ENCODE assay signal across 9 cellular contexts in the genomic region with DNA sequence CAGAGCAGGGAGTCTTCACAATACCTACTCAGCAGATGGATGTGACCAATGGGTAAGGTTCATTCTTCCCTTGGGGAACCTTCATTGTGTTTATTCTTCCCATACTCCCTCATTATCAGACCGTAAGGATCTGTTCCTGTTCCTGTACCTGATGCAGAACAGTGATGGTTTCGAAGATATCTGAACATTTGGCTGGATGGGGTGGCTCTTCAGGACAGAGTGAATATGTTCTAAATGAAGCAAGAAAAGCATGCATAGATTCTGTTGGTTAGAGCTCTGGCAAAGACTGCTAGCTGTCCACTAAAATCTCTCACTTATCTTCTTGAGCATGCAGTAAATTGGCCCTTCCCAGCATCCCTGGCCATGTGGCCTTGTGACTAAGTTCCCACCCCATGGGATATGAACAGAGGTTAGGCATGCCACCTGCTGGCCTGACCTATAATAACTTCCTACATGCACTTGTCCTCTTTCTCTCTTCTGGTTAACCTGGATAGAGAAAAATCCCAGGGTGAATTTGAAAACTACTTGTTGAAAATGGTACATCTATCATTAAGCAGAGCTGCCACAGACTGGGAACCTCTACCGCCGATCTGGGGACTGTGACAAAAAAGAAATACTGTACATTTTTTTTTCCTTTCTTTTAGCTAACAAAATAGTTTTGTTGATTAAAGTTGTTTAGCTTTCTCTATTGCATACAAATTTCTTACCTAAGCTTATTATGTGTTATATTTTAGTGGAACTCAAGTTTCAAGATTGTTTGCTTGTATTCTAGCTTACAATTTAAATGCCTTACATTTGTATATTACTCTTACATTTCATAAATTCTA.
DNase-seq lines count a peak whose midpoint lies in the region; ATAC-seq and TF ChIP-seq lines count a peak whose summit lies in the region.
"Had no signal": no experiment of that assay in that cellular context is flagged by ENCODE, and none has a peak within 500 bp of the region (broad histone marks: within the 10 kb centered on the region; RNA-seq: fewer than 3 reads in every experiment).

No MANE protein-coding gene starts in this region.

- no peaks in the 10 kb centered on the region for H3K4me1 ChIP-seq in trophoblast cell (ENCODE audit: control insufficient read depth in 1 of 2, insufficient read depth in 2 of 2, low read length in 2 of 2)

- no peak overlapping the region for H3K23ac ChIP-seq in trophoblast cell (ENCODE audit: low read length)

- no peaks in the 10 kb centered on the region for H3K27me3 ChIP-seq in HL-60 (ENCODE audit: insufficient read depth, poor library complexity, severe bottlenecking)
- no peaks in the 10 kb centered on the region for H3K27me3 ChIP-seq in trophoblast cell (ENCODE audit: insufficient read depth, low read length)

- H2AK5ac ChIP-seq in trophoblast cell (ENCODE audit: low read length): no peak overlapping the region

- no peaks in the 10 kb centered on the region for H3K79me2 ChIP-seq in trophoblast cell (ENCODE audit: control insufficient read depth, insufficient read depth, low read length, poor library complexity)

- no peak overlapping the region for H3K18ac ChIP-seq in trophoblast cell (ENCODE audit: low read length)

- no CpG with 5 or more reads among the region's 4 CpGs for WGBS in trophoblast cell (ENCODE audit: extremely low coverage, insufficient coverage, insufficient read length)

- no peak overlapping the region for H2BK120ac ChIP-seq in trophoblast cell (ENCODE audit: insufficient read depth, low read length, poor library complexity)

- no peak overlapping the region for H3K14ac ChIP-seq in trophoblast cell (ENCODE audit: low read length)

- H4K8ac ChIP-seq in trophoblast cell (ENCODE audit: low read depth, low read length): no peak overlapping the region

- peak; percentile 99 for ATAC-seq in GM21360 (IDR thresholded peaks at IDR 0.05; ENCODE audit: unreplicated experiment)

- H3K9ac ChIP-seq in trophoblast cell (ENCODE audit: low read length): no peak overlapping the region

- H3K27me3 Mint-ChIP-seq in activated T-helper 1 cell treated with anti-CD3 and anti-CD28 coated beads, Interleukin-12 subunit alpha, Interleukin-12 subunit beta, Interleukin-2, Interleukin-4 antibody, amounts not matched to agents 30 ng/mL and 10 ng/mL and 1 ng/mL, durations not matched to agents 14 hours and 24 hours and 36 hours (ENCODE audit: insufficient read depth): peaks cover 7% of the 10 kb centered on the region
- H3K27me3 Mint-ChIP-seq: dendritic cell treated with granulocyte-macrophage colony-stimulating factor and Interleukin-4, amounts not matched to agents 40 ng/mL and 50 ng/mL, for 4 days had no signal

- no peak overlapping the region for H4K12ac ChIP-seq in trophoblast cell (ENCODE audit: low read depth, low read length)

- no peak overlapping the region for H2BK5ac ChIP-seq in trophoblast cell (ENCODE audit: low read depth, low read length, poor library complexity)

- H3K9me3 Mint-ChIP-seq in activated T-helper 1 cell treated with anti-CD3 and anti-CD28 coated beads, Interleukin-12 subunit alpha, Interleukin-12 subunit beta, Interleukin-2, Interleukin-4 antibody, amounts not matched to agents 30 ng/mL and 10 ng/mL and 1 ng/mL, durations not matched to agents 14 hours and 24 hours and 36 hours: no peaks in the 10 kb centered on the region
- H3K9me3 Mint-ChIP-seq: dendritic cell treated with granulocyte-macrophage colony-stimulating factor and Interleukin-4, amounts not matched to agents 40 ng/mL and 50 ng/mL, for 4 days had no signal

- intact Hi-C loops in activated T-helper 1 cell treated with anti-CD3 and anti-CD28 coated beads, Interleukin-12 subunit alpha, Interleukin-12 subunit beta, Interleukin-2, Interleukin-4 antibody, amounts not matched to agents 30 ng/mL and 10 ng/mL and 1 ng/mL, durations not matched to agents 14 hours and 24 hours and 36 hours (cut with micrococcal nuclease): loop anchor here (1.0 to 10.0 kb wide), 6 partner anchors 311 to 1736 kb away; no protein-coding TSS in a partner anchor

- H3K27ac Mint-ChIP-seq in activated T-helper 1 cell treated with anti-CD3 and anti-CD28 coated beads, Interleukin-12 subunit alpha, Interleukin-12 subunit beta, Interleukin-2, Interleukin-4 antibody, amounts not matched to agents 30 ng/mL and 10 ng/mL and 1 ng/mL, durations not matched to agents 14 hours and 24 hours and 36 hours: no peak overlapping the region
- H3K27ac Mint-ChIP-seq: dendritic cell treated with granulocyte-macrophage colony-stimulating factor and Interleukin-4, amounts not matched to agents 40 ng/mL and 50 ng/mL, for 4 days had no signal

- no peak overlapping the region for H3K4me2 ChIP-seq in trophoblast cell (ENCODE audit: low read length)

- no peak overlapping the region for H4K91ac ChIP-seq in trophoblast cell (ENCODE audit: low read depth, low read length)

- H3K4me3 ChIP-seq in HL-60 (replicated peaks; ENCODE audit: insufficient read depth, low read length): no peak overlapping the region
- no peak overlapping the region for H3K4me3 ChIP-seq in trophoblast cell (ENCODE audit: low read depth, low read length)

- H3K4me1 Mint-ChIP-seq in activated T-helper 1 cell treated with anti-CD3 and anti-CD28 coated beads, Interleukin-12 subunit alpha, Interleukin-12 subunit beta, Interleukin-2, Interleukin-4 antibody, amounts not matched to agents 30 ng/mL and 10 ng/mL and 1 ng/mL, durations not matched to agents 14 hours and 24 hours and 36 hours (ENCODE audit: low read depth): no peaks in the 10 kb centered on the region

- H2AFZ ChIP-seq in trophoblast cell (ENCODE audit: insufficient read depth, low read length, poor library complexity): no peak overlapping the region

- H3K27ac ChIP-seq in HL-60 (replicated peaks) (no peak overlapping the region), trophoblast cell (ENCODE audit: low read depth, low read length) (no peak overlapping the region)

- H3K79me1 ChIP-seq in trophoblast cell (ENCODE audit: low read length): no peaks in the 10 kb centered on the region

- H3K4me3 Mint-ChIP-seq in activated T-helper 1 cell treated with anti-CD3 and anti-CD28 coated beads, Interleukin-12 subunit alpha, Interleukin-12 subunit beta, Interleukin-2, Interleukin-4 antibody, amounts not matched to agents 30 ng/mL and 10 ng/mL and 1 ng/mL, durations not matched to agents 14 hours and 24 hours and 36 hours: no peak overlapping the region
- H3K4me3 Mint-ChIP-seq: dendritic cell treated with granulocyte-macrophage colony-stimulating factor and Interleukin-4, amounts not matched to agents 40 ng/mL and 50 ng/mL, for 4 days had no signal

- no peak overlapping the region for H2BK12ac ChIP-seq in trophoblast cell (ENCODE audit: low read length)

- DNase-seq in DMS153 treated with DMSO at 0.1 percent for 48 hours (lab: John Stamatoyannopoulos, UW; ENCODE audit: unreplicated experiment) (peak; percentile 68), HL-60 (ENCODE audit: low read depth in 1 of 2, low spot score in 1 of 2) (peak; percentile 6 to 67), OCI-M2 (lab: John Stamatoyannopoulos, UW; ENCODE audit: unreplicated experiment) (peak; percentile 31), germinal center (ENCODE audit: low spot score) (peak; percentile 42), trophoblast cell (peak; percentile 52 to 79), NCI-H1930 (lab: John Stamatoyannopoulos, UW) (no peak)
- DNase-seq in activated T-helper 1 cell treated with anti-CD3 and anti-CD28 coated beads, Interleukin-12 subunit alpha, Interleukin-12 subunit beta, Interleukin-2, Interleukin-4 antibody, amounts not matched to agents 30 ng/mL and 10 ng/mL and 1 ng/mL, durations not matched to agents 14 hours and 24 hours and 36 hours (ENCODE audit: low spot score): peak; percentile 10

- no peaks in the 10 kb centered on the region for H3K36me3 ChIP-seq in trophoblast cell (ENCODE audit: control insufficient read depth in 1 of 2, insufficient read depth in 2 of 2, low read length in 2 of 2)

- no peaks in the 10 kb centered on the region for H3K9me3 ChIP-seq in trophoblast cell (ENCODE audit: insufficient read depth, low read depth, low read length)

- no peaks in the 10 kb centered on the region for H3K36me3 Mint-ChIP-seq in activated T-helper 1 cell treated with anti-CD3 and anti-CD28 coated beads, Interleukin-12 subunit alpha, Interleukin-12 subunit beta, Interleukin-2, Interleukin-4 antibody, amounts not matched to agents 30 ng/mL and 10 ng/mL and 1 ng/mL, durations not matched to agents 14 hours and 24 hours and 36 hours (ENCODE audit: low read depth)

- peak; percentile 46 for TF ChIP-seq CTCF in HL-60 (IDR thresholded peaks at IDR 0.05; ENCODE audit: insufficient read depth, low read length)

- no peak overlapping the region for H3K4ac ChIP-seq in trophoblast cell (ENCODE audit: low read depth, low read length)

Comparison
In these comparisons a context has a peak if more than half of its experiments do, and no peak if none do; other contexts are left out.
1. DNase-seq: peak in DMS153 treated with DMSO at 0.1 percent for 48 hours (single experiment), HL-60 (2 of 2), OCI-M2 (single experiment), activated T-helper 1 cell treated with anti-CD3 and anti-CD28 coated beads, Interleukin-12 subunit alpha, Interleukin-12 subunit beta, Interleukin-2, Interleukin-4 antibody, amounts not matched to agents 30 ng/mL and 10 ng/mL and 1 ng/mL, durations not matched to agents 14 hours and 24 hours and 36 hours (single experiment), germinal center (single experiment) and trophoblast cell (2 of 2); none in NCI-H1930 (0 of 2).